ENCODE assay signal across 8 cellular contexts in genomic region chr22:49657275-49657973, GRCh38.
DNase-seq lines count a peak whose midpoint lies in the region; ATAC-seq and TF ChIP-seq lines count a peak whose summit lies in the region.

No MANE protein-coding gene starts in this region.

- H4K20me1 ChIP-seq in DND-41 (ENCODE audit: insufficient read depth, low read length) (0 out of 2 replicates have a peak, but pooled peaks cover 7% of the 10 kb centered on the region), osteoblast (ENCODE audit: insufficient read depth, low read length) (no peaks in the 10 kb centered on the region)

- peak; percentile 75 for ATAC-seq in DND-41 (ENCODE audit: insufficient read depth, low read depth)
- peak; percentile 61 for ATAC-seq in HG02798 (IDR thresholded peaks at IDR 0.05; ENCODE audit: poor library complexity, unreplicated experiment)
- no peak for ATAC-seq in HG02840 (IDR thresholded peaks at IDR 0.05; ENCODE audit: low FRiP score, unreplicated experiment)

- H3K4me1 ChIP-seq in DND-41 (ENCODE audit: insufficient read depth, low read length) (peaks cover 11% of the 10 kb centered on the region), ascending aorta (no peaks in the 10 kb centered on the region), osteoblast (ENCODE audit: insufficient read depth, low read length) (no peaks in the 10 kb centered on the region), tibial nerve (peaks cover 0 to 4% (median 0%) of the 10 kb centered on the region in 4 donors)

- peak overlapping the region; percentile 4 to 59; a peak in 3 of 4 replicates for H3K4me3 ChIP-seq in DND-41 (ENCODE audit: low read depth in 1 of 2, low read length in 2 of 2)
- peak overlapping the region; percentile 40 to 63 for H3K4me3 ChIP-seq in ascending aorta
- no peak overlapping the region for H3K4me3 ChIP-seq in osteoblast (ENCODE audit: insufficient read depth, low read length)
- peak overlapping the region; percentile 15 to 53 (median 38) for H3K4me3 ChIP-seq in tibial nerve

- no peaks in the 10 kb centered on the region for H3K27me3 Mint-ChIP-seq in T-helper 1 cell treated with Interleukin-12 subunit alpha and Interleukin-12 subunit beta and Interleukin-4 antibody, amounts not matched to agents 30 μg/mL and 1 μg/mL, for 36 hours (ENCODE audit: low read depth)

- H3K4me3 Mint-ChIP-seq in T-helper 1 cell treated with Interleukin-12 subunit alpha and Interleukin-12 subunit beta and Interleukin-4 antibody, amounts not matched to agents 30 μg/mL and 1 μg/mL, for 36 hours = peak overlapping the region; percentile 95

- H3K9me3 ChIP-seq in DND-41 (ENCODE audit: insufficient read depth, low read length, severe bottlenecking) (no peaks in the 10 kb centered on the region), ascending aorta (no peaks in the 10 kb centered on the region), osteoblast (ENCODE audit: low read depth, low read length) (no peaks in the 10 kb centered on the region), tibial nerve (no peaks in the 10 kb centered on the region)

- intact Hi-C loops in ascending aorta (cut with DNase I) = no loop called here

- H2AFZ ChIP-seq in DND-41 (ENCODE audit: low read depth, low read length) (peak overlapping the region; percentile 72), osteoblast (ENCODE audit: low read length) (no peak overlapping the region)

- peaks cover 17% of the 10 kb centered on the region for H3K4me1 Mint-ChIP-seq in T-helper 1 cell treated with Interleukin-12 subunit alpha and Interleukin-12 subunit beta and Interleukin-4 antibody, amounts not matched to agents 30 μg/mL and 1 μg/mL, for 36 hours (ENCODE audit: low read depth)

- DNase-seq in DND-41 (peak; percentile 70), ascending aorta (ENCODE audit: low spot score in 2 of 2) (peak in 1 of 2 donors; percentile 78), osteoblast (ENCODE audit: insufficient read length, low spot score, missing footprints) (peak; percentile 54), tibial nerve (ENCODE audit: low spot score in 2 of 2) (peak; percentile 32 to 66), SW480 (ENCODE audit: low spot score) (no peak)

- WGBS in tibial nerve, 2 donors = 62 to 74% methylated on average over 23 to 24 of the region's 24 CpGs

- H3K9me3 Mint-ChIP-seq in T-helper 1 cell treated with Interleukin-12 subunit alpha and Interleukin-12 subunit beta and Interleukin-4 antibody, amounts not matched to agents 30 μg/mL and 1 μg/mL, for 36 hours = no peaks in the 10 kb centered on the region

- H3K27ac Mint-ChIP-seq in T-helper 1 cell treated with Interleukin-12 subunit alpha and Interleukin-12 subunit beta and Interleukin-4 antibody, amounts not matched to agents 30 μg/mL and 1 μg/mL, for 36 hours = peak overlapping the region; percentile 84

- H3K4me2 ChIP-seq in DND-41 (ENCODE audit: insufficient read depth, low read length) = peak overlapping the region; percentile 67; the same call in 1 of the 2 replicates
- no peak overlapping the region for H3K4me2 ChIP-seq in osteoblast (ENCODE audit: insufficient read depth, low read length)

- peak in 1 of 2 donors; percentile 61 for TF ChIP-seq EP300 in tibial nerve (IDR thresholded peaks at IDR 0.05)

- TF ChIP-seq POLR2A in tibial nerve (IDR thresholded peaks at IDR 0.05) = no peak

- H3K27me3 ChIP-seq in DND-41 (ENCODE audit: insufficient read depth, low read length, poor library complexity) (peaks cover 17% of the 10 kb centered on the region), ascending aorta (no peaks in the 10 kb centered on the region), osteoblast (ENCODE audit: insufficient read depth, low read length) (no peaks in the 10 kb centered on the region), tibial nerve (no peaks in the 10 kb centered on the region)

- no peaks in the 10 kb centered on the region for H3K79me2 ChIP-seq in DND-41 (ENCODE audit: insufficient read depth, low read length)
- no peaks in the 10 kb centered on the region for H3K79me2 ChIP-seq in osteoblast (ENCODE audit: insufficient read depth, low read length)

- peaks cover 12% of the 10 kb centered on the region for H3K36me3 Mint-ChIP-seq in T-helper 1 cell treated with Interleukin-12 subunit alpha and Interleukin-12 subunit beta and Interleukin-4 antibody, amounts not matched to agents 30 μg/mL and 1 μg/mL, for 36 hours (ENCODE audit: low read depth)

- H3K27ac ChIP-seq in DND-41 (ENCODE audit: low read length) (no peak overlapping the region), ascending aorta (no peak overlapping the region), osteoblast (ENCODE audit: low read depth, low read length) (no peak overlapping the region), tibial nerve (peak overlapping the region in 1 of 4 donors; percentile 72)

- H3K36me3 ChIP-seq in DND-41 (ENCODE audit: insufficient read depth, low read length) = no peaks in the 10 kb centered on the region
- no peaks in the 10 kb centered on the region for H3K36me3 ChIP-seq in ascending aorta
- H3K36me3 ChIP-seq in osteoblast (ENCODE audit: insufficient read depth, low read length) = no peaks in the 10 kb centered on the region
- no peaks in the 10 kb centered on the region for H3K36me3 ChIP-seq in tibial nerve

- H3K9ac ChIP-seq in DND-41 (ENCODE audit: low read depth, low read length) = peak overlapping the region; percentile 55; the same call in 1 of the 2 replicates

- TF ChIP-seq CTCF in DND-41 (IDR thresholded peaks at IDR 0.05; ENCODE audit: borderline replicate concordance, extremely low read depth, low read length, poor library complexity, severe bottlenecking) (no peak), ascending aorta (IDR thresholded peaks at IDR 0.05) (no peak), osteoblast (IDR thresholded peaks at IDR 0.05; ENCODE audit: extremely low read depth, low read depth, low read length) (no peak), tibial nerve (IDR thresholded peaks at IDR 0.05) (no peak)
